ENCODE assay signal across 1 cellular context in the genomic region with DNA sequence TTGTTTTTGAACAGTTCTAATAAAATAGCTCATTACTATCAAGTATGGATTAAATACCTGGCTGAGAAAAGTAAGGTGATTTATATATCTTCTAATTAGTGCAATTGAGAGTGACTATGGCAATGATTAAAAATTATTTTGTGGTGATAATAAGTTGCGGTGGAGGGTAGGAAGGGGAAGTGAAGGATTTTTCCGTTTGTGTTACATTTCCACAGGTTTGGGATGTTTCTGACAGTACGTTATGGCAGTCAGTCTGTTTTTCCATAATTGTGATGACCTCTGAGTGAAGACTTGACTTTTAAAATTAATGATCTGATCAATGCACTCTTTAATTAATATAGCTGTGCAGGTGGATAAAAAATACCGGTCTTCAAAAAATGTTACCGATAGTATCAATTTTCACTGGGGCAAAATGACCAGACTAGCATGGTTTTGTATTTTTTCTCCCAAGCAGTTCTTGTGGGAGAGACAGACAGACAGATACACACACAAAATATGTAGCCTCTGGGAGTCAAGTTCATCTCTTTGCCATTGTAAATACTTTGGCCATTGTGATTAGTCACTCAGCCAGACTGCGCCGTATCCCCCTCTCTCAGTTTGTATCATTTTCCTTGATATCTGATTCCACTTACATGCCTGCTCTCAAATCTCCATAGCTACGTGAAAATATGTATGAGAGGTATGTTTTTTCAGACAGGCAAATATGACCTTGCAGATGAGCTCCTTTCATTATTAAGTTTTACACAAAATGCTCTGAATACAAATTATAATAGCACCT.
TF ChIP-seq lines count a peak whose summit lies in the region.

No MANE protein-coding gene starts in this region.

TF ChIP-seq in SK-N-SH, 30 proteins besides CTCF, POLR2A, EP300 and RAD21 (continued from another document):
- TF ChIP-seq, protein P1, sequence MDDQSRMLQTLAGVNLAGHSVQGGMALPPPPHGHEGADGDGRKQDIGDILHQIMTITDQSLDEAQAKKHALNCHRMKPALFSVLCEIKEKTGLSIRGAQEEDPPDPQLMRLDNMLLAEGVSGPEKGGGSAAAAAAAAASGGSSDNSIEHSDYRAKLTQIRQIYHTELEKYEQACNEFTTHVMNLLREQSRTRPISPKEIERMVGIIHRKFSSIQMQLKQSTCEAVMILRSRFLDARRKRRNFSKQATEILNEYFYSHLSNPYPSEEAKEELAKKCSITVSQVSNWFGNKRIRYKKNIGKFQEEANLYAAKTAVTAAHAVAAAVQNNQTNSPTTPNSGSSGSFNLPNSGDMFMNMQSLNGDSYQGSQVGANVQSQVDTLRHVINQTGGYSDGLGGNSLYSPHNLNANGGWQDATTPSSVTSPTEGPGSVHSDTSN (IDR thresholded peaks at IDR 0.05): peak; percentile 58
- peak; percentile 66 for TF ChIP-seq TCF12 (IDR thresholded peaks at IDR 0.05)
- TF ChIP-seq FOSL2 (IDR thresholded peaks at IDR 0.05; ENCODE audit: borderline replicate concordance, low read depth): peak; percentile 74
- peak; percentile 60; the same call in 1 of the 2 replicates for TF ChIP-seq RXRA (IDR thresholded peaks at IDR 0.05; ENCODE audit: borderline replicate concordance, low read depth)
- TF ChIP-seq FOXJ3 (CRISPR knock-in tag; IDR thresholded peaks at IDR 0.05): no peak
- TF ChIP-seq TAF1 (IDR thresholded peaks at IDR 0.05; ENCODE audit: borderline replicate concordance, low read depth, low read length): no peak
- peak; percentile 46; the same call in 1 of the 2 replicates for TF ChIP-seq NFIC (IDR thresholded peaks at IDR 0.05; ENCODE audit: borderline replicate concordance)
